In the genomic region with DNA sequence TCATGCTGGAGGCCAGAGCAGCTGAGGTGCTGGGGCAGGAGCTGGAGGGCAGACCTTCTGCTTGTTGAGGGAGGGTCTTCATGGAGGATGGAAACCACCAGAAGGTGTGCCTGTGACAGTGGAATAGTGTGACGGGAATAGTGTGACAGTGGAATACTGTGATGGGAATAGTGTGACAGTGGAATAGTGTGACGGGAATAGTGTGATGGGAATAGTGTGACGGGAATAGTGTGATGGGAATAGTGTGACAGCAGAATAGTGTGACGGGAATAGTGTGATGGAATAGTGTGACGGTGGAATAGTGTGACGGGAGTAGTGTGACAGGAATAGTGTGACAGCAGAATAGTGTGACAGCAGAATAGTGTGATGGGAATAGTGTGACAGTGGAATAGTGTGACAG, we compare ENCODE assay signal across 11 cellular contexts.
DNase-seq lines count a peak whose midpoint lies in the region; ATAC-seq, FAIRE-seq and TF ChIP-seq lines count a peak whose summit lies in the region.
"Had no signal": no experiment of that assay in that cellular context is flagged by ENCODE, and none has a peak within 500 bp of the region (broad histone marks: within the 10 kb centered on the region; RNA-seq: fewer than 3 reads in every experiment).

No MANE protein-coding gene starts in this region.

- H3K9me1 ChIP-seq in K562 (ENCODE audit: control insufficient read depth, insufficient read depth, low read length): no peaks in the 10 kb centered on the region

- 3% methylated on average over 6 of the region's 6 CpGs for WGBS in K562 (ENCODE audit: insufficient coverage, low coverage, missing lambda C conversion rate)

- no peak overlapping the region for H2AFZ ChIP-seq in K562 (ENCODE audit: low read depth, low read length)

- H3K9me3 ChIP-seq in breast epithelium (no peaks in the 10 kb centered on the region), K562 (replicated peaks; ENCODE audit: control insufficient read depth, insufficient read depth, low read depth, low read length) (peaks cover 4% of the 10 kb centered on the region)
- H3K9me3 ChIP-seq: right lobe of liver had no signal

- H3K4me1 ChIP-seq in breast epithelium (no peaks in the 10 kb centered on the region), K562 (replicated peaks in 1 of 2; ENCODE audit: control insufficient read depth in 2 of 2, insufficient read depth in 2 of 2, low read length in 2 of 2) (no peaks in the 10 kb centered on the region)
- H3K4me1 ChIP-seq: right lobe of liver had no signal

- no peak for TF ChIP-seq EP300 in K562 (IDR thresholded peaks at IDR 0.05; ENCODE audit: low read length)

- no peaks in the 10 kb centered on the region for H3K36me3 Mint-ChIP-seq in MCF 10A (ENCODE audit: insufficient read depth, unreplicated experiment)

- no peak for ATAC-seq in K562

- intact Hi-C loops in MCF 10A (cut with micrococcal nuclease): no loop called here
- intact Hi-C loops in breast epithelium (cut with DNase I; ENCODE audit: low total_unique reads): no loop called here
- intact Hi-C loops in K562 (cut with micrococcal nuclease): no loop called here

- no peak overlapping the region for H3K27ac ChIP-seq in breast epithelium
- H3K27ac ChIP-seq in K562 (ENCODE audit: extremely low read depth, low read depth, low read length): no peak overlapping the region
- H3K27ac ChIP-seq: brain microvascular endothelial cell, right lobe of liver had no signal

- H3K27me3 ChIP-seq in breast epithelium (no peaks in the 10 kb centered on the region), K562 (ENCODE audit: control insufficient read depth in 2 of 2, insufficient read depth in 2 of 2, low read length in 2 of 2) (no peaks in the 10 kb centered on the region; a peak in 1 of 5 replicates)
- H3K27me3 ChIP-seq: brain microvascular endothelial cell, right lobe of liver had no signal

- BruUV-seq in MCF 10A (replicated peaks; lab: Mats Ljungman, UMichigan) (no TSS peak), K562 (replicated peaks; lab: Mats Ljungman, UMichigan) (no TSS peak)

- no peak overlapping the region for H3K4me3 ChIP-seq in breast epithelium
- no peak overlapping the region for H3K4me3 ChIP-seq in K562
- H3K4me3 ChIP-seq: right lobe of liver had no signal

- no peaks in the 10 kb centered on the region for H3K36me3 ChIP-seq in breast epithelium
- H3K36me3 ChIP-seq in K562 (ENCODE audit: control insufficient read depth, insufficient read depth, low read length): no peaks in the 10 kb centered on the region
- H3K36me3 ChIP-seq: brain microvascular endothelial cell, right lobe of liver had no signal

- DNase-seq in MCF 10A (ENCODE audit: unreplicated experiment): peak; percentile 26
- DNase-seq in breast epithelium (ENCODE audit: low spot score in 2 of 2): no peak
- DNase-seq in K562 (ENCODE audit: extremely low read depth in 1 of 4, low spot score in 3 of 4): no peak
- DNase-seq in left kidney (ENCODE audit: low read depth, low spot score): peak; percentile 36
- DNase-seq in urothelium cell line (ENCODE audit: low spot score): no peak
- no peak for DNase-seq in UCSD-AML1 (lab: John Stamatoyannopoulos, UW; ENCODE audit: unreplicated experiment)
- no peak for DNase-seq in effector CD8-positive, alpha-beta T cell (lab: John Stamatoyannopoulos, UW)
- DNase-seq in RKO (ENCODE audit: low spot score): no peak
- DNase-seq: NCI-H1092 treated with DMSO at 0.1 percent for 48 hours, right lobe of liver had no signal

- CTCF ChIA-PET in MCF 10A (lab: Yijun Ruan, JAX): interaction anchor here (0.6 kb wide), 1 partner anchor 127 kb away, joined by 4 read pairs; no protein-coding TSS in a partner anchor
- CTCF ChIA-PET in K562 (lab: Yijun Ruan, JAX; ENCODE audit: low intra/inter-chr PET ratio): no interaction called here

- no peak overlapping the region for H3K27ac Mint-ChIP-seq in MCF 10A (ENCODE audit: low read depth, unreplicated experiment)

- peaks cover 8% of the 10 kb centered on the region for H3K27me3 Mint-ChIP-seq in MCF 10A (ENCODE audit: insufficient read depth, unreplicated experiment)

- H3K4me1 Mint-ChIP-seq in MCF 10A (ENCODE audit: insufficient read depth, unreplicated experiment): no peaks in the 10 kb centered on the region

- H3K4me3 Mint-ChIP-seq in MCF 10A (ENCODE audit: unreplicated experiment): no peak overlapping the region

- in situ Hi-C loops in K562 (cut with MboI): no loop called here

- TF ChIP-seq POLR2A in breast epithelium (IDR thresholded peaks at IDR 0.05) (no peak), K562 (conservative IDR thresholded peaks at IDR 0.05) (no peak)

- FAIRE-seq in K562 (lab: Jason Lieb, UNC) (peak; percentile 92), urothelium cell line (lab: Jason Lieb, UNC) (peak; percentile 100)

- TF ChIP-seq RAD21 in K562 (CRISPR knock-in tag; conservative IDR thresholded peaks at IDR 0.05 in 1 of 2, IDR thresholded peaks at IDR 0.05 in 1 of 2): no peak

- no peaks in the 10 kb centered on the region for H3K79me2 ChIP-seq in K562 (ENCODE audit: control insufficient read depth, insufficient read depth, low read length)

- no peaks in the 10 kb centered on the region for H4K20me1 ChIP-seq in K562 (replicated peaks; ENCODE audit: control insufficient read depth, insufficient read depth, low read length)

- H3K4me2 ChIP-seq in K562 (ENCODE audit: insufficient read depth, low read length): no peak overlapping the region

- TF ChIP-seq CTCF in MCF 10A (IDR thresholded peaks at IDR 0.05; ENCODE audit: unreplicated experiment) (no peak), breast epithelium (IDR thresholded peaks at IDR 0.05) (no peak), K562 (IDR thresholded peaks at IDR 0.05 in 2 of 3, conservative IDR thresholded peaks at IDR 0.05 in 1 of 3; ENCODE audit: insufficient read depth in 2 of 3, low read depth in 1 of 3, low read length in 3 of 3) (no peak)

- H3K9ac ChIP-seq in K562 (ENCODE audit: insufficient read depth in 1 of 2, low read depth in 2 of 2, low read length in 2 of 2): no peak overlapping the region

- H3K9me3 Mint-ChIP-seq in MCF 10A (ENCODE audit: unreplicated experiment): peaks cover 8% of the 10 kb centered on the region

- POLR2A ChIA-PET in MCF 10A (lab: Yijun Ruan, JAX): interaction anchor here (0.6 kb wide), 1 partner anchor 208 kb away, joined by 4 read pairs; no protein-coding TSS in a partner anchor
- POLR2A ChIA-PET in K562 (lab: Yijun Ruan, JAX): no interaction called here

TF ChIP-seq in K562, 482 proteins besides CTCF, POLR2A, EP300 and RAD21:
- TF ChIP-seq ZNF347 (CRISPR knock-in tag; IDR thresholded peaks at IDR 0.05; ENCODE audit: low read depth) (no peak), ZNF780A (CRISPR knock-in tag; IDR thresholded peaks at IDR 0.05) (no peak), FOXA1 (IDR thresholded peaks at IDR 0.05; ENCODE audit: borderline replicate concordance) (no peak), CHD1 (IDR thresholded peaks at IDR 0.05; ENCODE audit: low read length) (no peak), DMBX1 (CRISPR knock-in tag; IDR thresholded peaks at IDR 0.05; ENCODE audit: borderline replicate concordance) (no peak), PCBP2 (IDR thresholded peaks at IDR 0.05; ENCODE audit: low read depth, low read length, poor library complexity, severe bottlenecking) (no peak), NCOA6 (IDR thresholded peaks at IDR 0.05) (no peak), ZNF445 (CRISPR knock-in tag; IDR thresholded peaks at IDR 0.05; ENCODE audit: low read depth) (no peak), RBM17 (IDR thresholded peaks at IDR 0.05; ENCODE audit: borderline replicate concordance, low read depth, low read length) (no peak), ZNF57 (CRISPR knock-in tag; IDR thresholded peaks at IDR 0.05) (no peak), ZKSCAN3 (CRISPR knock-in tag; IDR thresholded peaks at IDR 0.05) (no peak), SAFB2 (IDR thresholded peaks at IDR 0.05; ENCODE audit: borderline replicate concordance, low read depth, low read length, severe bottlenecking) (no peak), HDAC1 (IDR thresholded peaks at IDR 0.05) (no peak)

Comparison
In these comparisons a context has a peak if more than half of its experiments do, and no peak if none do; other contexts are left out.
1. DNase-seq: peak in MCF 10A (single experiment) and left kidney (single experiment); none in breast epithelium (0 of 2), K562 (0 of 4), urothelium cell line (single experiment), UCSD-AML1 (single experiment), effector CD8-positive, alpha-beta T cell (single experiment) and RKO (single experiment).